In the genomic region with DNA sequence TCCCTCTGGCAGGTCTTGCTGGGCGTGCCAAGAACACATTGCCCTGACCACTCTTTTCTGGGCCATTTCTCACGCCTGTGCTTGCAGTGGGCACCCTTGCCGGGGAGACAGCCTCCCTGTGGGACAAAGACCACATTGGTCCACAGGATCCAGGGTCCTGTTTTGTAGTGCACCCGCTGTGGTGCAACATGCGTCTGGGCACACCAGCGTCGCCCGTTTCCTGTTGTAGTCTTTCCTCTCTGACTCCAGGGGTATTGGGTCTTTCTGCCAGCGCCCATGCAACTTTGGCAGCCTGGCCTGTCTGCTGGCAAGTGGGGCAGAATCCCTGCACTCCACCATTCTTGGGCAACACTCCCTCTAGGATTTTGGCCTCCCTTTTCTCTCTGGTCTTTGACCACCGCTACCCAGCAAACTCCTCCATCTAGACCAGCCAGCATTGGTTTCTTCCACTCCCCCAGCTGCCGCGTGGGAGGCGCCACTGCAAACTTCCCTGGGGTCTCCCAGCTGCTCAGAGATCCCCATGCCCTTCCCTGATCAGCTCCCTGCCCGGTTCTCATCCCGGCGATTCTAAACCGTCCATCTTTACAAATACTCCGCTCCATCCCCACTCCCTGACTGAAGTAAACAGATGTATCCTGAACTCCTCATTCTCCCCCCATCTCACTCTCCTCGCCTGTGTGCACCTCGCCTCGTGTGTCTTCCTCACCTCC, we compare ENCODE assay signal across 8 cellular contexts. TPM values are rescaled to one million over a fixed set of nuclear protein-coding genes. Genes with fewer than 3 reads are reported as not detected.
DNase-seq lines count a peak whose midpoint lies in the region; ATAC-seq and TF ChIP-seq lines count a peak whose summit lies in the region.

No MANE protein-coding gene starts in this region.

- peak overlapping the region; percentile 98 for H3K4me3 ChIP-seq in Caco-2 (ENCODE audit: low read depth, low read length)
- peak overlapping the region; percentile 59 for H3K4me3 ChIP-seq in RWPE2 (ENCODE audit: severe bottlenecking)
- H3K4me3 ChIP-seq in fibroblast of lung (replicated peaks in 1 of 4; ENCODE audit: control extremely low read depth in 1 of 4, insufficient read depth in 1 of 4, low read depth in 3 of 4, low read length in 4 of 4): peak overlapping the region; percentile 57 to 96 (median 84)

- TF ChIP-seq CTCF in Caco-2 (IDR thresholded peaks at IDR 0.05; ENCODE audit: insufficient read depth in 1 of 2, low read depth in 1 of 2, low read length in 1 of 2, severe bottlenecking in 1 of 2, unreplicated experiment in 1 of 2): no peak
- no peak for TF ChIP-seq CTCF in RWPE2 (IDR thresholded peaks at IDR 0.05; ENCODE audit: poor library complexity, severe bottlenecking)
- TF ChIP-seq CTCF in fibroblast of lung (conservative IDR thresholded peaks at IDR 0.05 in 1 of 2, IDR thresholded peaks at IDR 0.05 in 1 of 2; ENCODE audit: low read depth in 1 of 2, low read length in 2 of 2): no peak
- TF ChIP-seq CTCF in osteocyte (IDR thresholded peaks at IDR 0.05): no peak

- H3K9me3 ChIP-seq in Caco-2 (no peaks in the 10 kb centered on the region), RWPE2 (ENCODE audit: severe bottlenecking) (no peaks in the 10 kb centered on the region), fibroblast of lung (ENCODE audit: control insufficient read depth, insufficient read depth, low read depth, low read length) (no peaks in the 10 kb centered on the region)

- H3K9me3 Mint-ChIP-seq in Caco-2 (ENCODE audit: unreplicated experiment): no peaks in the 10 kb centered on the region
- no peaks in the 10 kb centered on the region for H3K9me3 Mint-ChIP-seq in osteocyte (ENCODE audit: unreplicated experiment)

- H3K4me1 Mint-ChIP-seq in Caco-2 (ENCODE audit: low read depth, unreplicated experiment) (peaks cover 14% of the 10 kb centered on the region), osteocyte (ENCODE audit: unreplicated experiment) (peaks cover 36% of the 10 kb centered on the region)

- no peak for DNase-seq in Caco-2
- DNase-seq in RWPE2 (ENCODE audit: low spot score): no peak
- no peak for DNase-seq in fibroblast of lung (ENCODE audit: low read depth in 2 of 2)
- no peak for DNase-seq in osteocyte (ENCODE audit: extremely low spot score, unreplicated experiment)
- no peak for DNase-seq in left lobe of liver (ENCODE audit: low spot score)
- no peak for DNase-seq in MV-4-11 (lab: John Stamatoyannopoulos, UW)

- no TSS peak for BruUV-seq in Caco-2 (replicated peaks; lab: Mats Ljungman, UMichigan)

- CTCF ChIA-PET in Caco-2 (lab: Charles Lee): interaction anchor here (1.1 to 2.1 kb wide), 4 partner anchors 35 to 170 kb away, joined by 4 to 5 read pairs (median 5); no protein-coding TSS in a partner anchor

- H3K27ac Mint-ChIP-seq in Caco-2 (ENCODE audit: unreplicated experiment) (no peak overlapping the region), osteocyte (ENCODE audit: unreplicated experiment) (no peak overlapping the region)

- H3K9ac ChIP-seq in fibroblast of lung (ENCODE audit: insufficient read depth, low read length): peak overlapping the region; percentile 79

- peaks cover 28% of the 10 kb centered on the region for H3K36me3 Mint-ChIP-seq in Caco-2 (ENCODE audit: insufficient read depth, unreplicated experiment)
- H3K36me3 Mint-ChIP-seq in osteocyte (ENCODE audit: unreplicated experiment): peaks cover 4% of the 10 kb centered on the region

- H3K27ac ChIP-seq in RWPE2 (ENCODE audit: poor library complexity, severe bottlenecking): no peak overlapping the region
- peak overlapping the region; percentile 70 for H3K27ac ChIP-seq in fibroblast of lung (ENCODE audit: insufficient read depth, low read length)

- H3K27me3 Mint-ChIP-seq in Caco-2 (ENCODE audit: insufficient read depth, unreplicated experiment): no peaks in the 10 kb centered on the region
- H3K27me3 Mint-ChIP-seq in osteocyte (ENCODE audit: unreplicated experiment): no peaks in the 10 kb centered on the region

- ATAC-seq in RWPE2 (ENCODE audit: low read depth) (no peak), left lobe of liver (no peak), HG02610 (IDR thresholded peaks at IDR 0.05; ENCODE audit: unreplicated experiment) (no peak), HG03175 (IDR thresholded peaks at IDR 0.05; ENCODE audit: unreplicated experiment) (no peak)

- H2AFZ ChIP-seq in fibroblast of lung (ENCODE audit: low read length): peak overlapping the region; percentile 88

- H4K20me1 ChIP-seq in fibroblast of lung (ENCODE audit: control insufficient read depth, extremely low read depth, insufficient read depth, low read length): no peaks in the 10 kb centered on the region

- H3K36me3 ChIP-seq in Caco-2 (ENCODE audit: control insufficient read depth, insufficient read depth, low read length) (peaks cover 3% of the 10 kb centered on the region; the same call in 1 of the 2 replicates), RWPE2 (ENCODE audit: low read depth) (peaks cover 25% of the 10 kb centered on the region), fibroblast of lung (ENCODE audit: control insufficient read depth, insufficient read depth, low read length) (peaks cover 7% of the 10 kb centered on the region)

- H3K27me3 ChIP-seq in Caco-2 (replicated peaks; ENCODE audit: control insufficient read depth, insufficient read depth, low read length) (no peaks in the 10 kb centered on the region), RWPE2 (ENCODE audit: insufficient read depth, poor library complexity, severe bottlenecking) (no peaks in the 10 kb centered on the region), fibroblast of lung (ENCODE audit: control insufficient read depth, insufficient read depth, low read length) (no peaks in the 10 kb centered on the region)

- H3K79me2 ChIP-seq in fibroblast of lung (ENCODE audit: control insufficient read depth, insufficient read depth, low read length): peaks cover 5% of the 10 kb centered on the region

- intact Hi-C loops in Caco-2 (cut with micrococcal nuclease; ENCODE audit: unreplicated experiment): loop anchor here (5.0 kb wide), 1 partner anchor 99 kb away; no protein-coding TSS in a partner anchor

- POLR2A ChIA-PET in Caco-2 (lab: Charles Lee): no interaction called here

- H3K4me1 ChIP-seq in Caco-2 (peaks cover 16% of the 10 kb centered on the region), RWPE2 (ENCODE audit: insufficient read depth, poor library complexity, severe bottlenecking) (no peaks in the 10 kb centered on the region), fibroblast of lung (ENCODE audit: control insufficient read depth, extremely low read depth, insufficient read depth, low read length) (peaks cover 4% of the 10 kb centered on the region)

- peak overlapping the region; percentile 82 for H3K4me2 ChIP-seq in fibroblast of lung (ENCODE audit: extremely low read depth, insufficient read depth, low read length)

- H3K4me3 Mint-ChIP-seq in Caco-2 (ENCODE audit: unreplicated experiment) (peak overlapping the region; percentile 85), osteocyte (ENCODE audit: unreplicated experiment) (peak overlapping the region; percentile 93)

RNA-seq across cellular contexts. Expression of a gene that starts 1.2 kb away (rescaled TPM):
- total RNA-seq in Caco-2 (2022) (39.0 and 43.9 TPM in 2 replicates), fibroblast of lung (22.3 and 22.9 TPM in 2 replicates), osteocyte (49.1 and 49.5 TPM in 2 replicates), left lobe of liver (49.9 TPM)
- polyA plus RNA-seq in fibroblast of lung: 56.7 and 60.6 TPM in 2 replicates
- polyA plus RNA-seq in fibroblast of lung (2012): 47.8 and 48.2 TPM in 2 replicates
- polyA minus RNA-seq in fibroblast of lung (ENCODE audit: low replicate concordance): 47.6 and 64.3 TPM in 2 replicates

RNA-seq across cellular contexts. Expression of a gene that starts 12.3 kb away (rescaled TPM):
- total RNA-seq in Caco-2 (2022) (12.1 and 13.3 TPM in 2 replicates), fibroblast of lung (8.0 and 11.6 TPM in 2 replicates), osteocyte (255 and 262 TPM in 2 replicates), left lobe of liver (6.9 TPM)
- 0.54 and 1.6 TPM in 2 replicates for polyA plus RNA-seq in fibroblast of lung
- 2.7 and 5.5 TPM in 2 replicates for polyA plus RNA-seq in fibroblast of lung (2012)
- 0.59 and 2.4 TPM in 2 replicates for polyA minus RNA-seq in fibroblast of lung (ENCODE audit: low replicate concordance)

RNA-seq across cellular contexts. Expression of a gene that starts 26.3 kb away (rescaled TPM):
- total RNA-seq in Caco-2 (2022) (25.1 and 31.6 TPM in 2 replicates), fibroblast of lung (15.0 and 15.2 TPM in 2 replicates), osteocyte (20.1 and 20.5 TPM in 2 replicates), left lobe of liver (8.9 TPM)
- polyA plus RNA-seq in fibroblast of lung: 12.0 and 15.8 TPM in 2 replicates
- 9.5 and 15.0 TPM in 2 replicates for polyA plus RNA-seq in fibroblast of lung (2012)
- 10.5 and 29.7 TPM in 2 replicates for polyA minus RNA-seq in fibroblast of lung (ENCODE audit: low replicate concordance)

RNA-seq across cellular contexts. Expression of a gene that starts 28.7 kb away (rescaled TPM):
- total RNA-seq in Caco-2 (2022) (11.7 and 11.9 TPM in 2 replicates), fibroblast of lung (not detected in 2 replicates), osteocyte (0.16 and 0.24 TPM in 2 replicates), left lobe of liver (0.08 TPM)
- 0.06 TPM in 1 of 2 replicates, not detected in the other for polyA plus RNA-seq in fibroblast of lung
- 0.15 TPM in 1 of 2 replicates, not detected in the other for polyA plus RNA-seq in fibroblast of lung (2012)
- not detected in 2 replicates for polyA minus RNA-seq in fibroblast of lung (ENCODE audit: low replicate concordance)

Comparison
In these comparisons a context has a peak if more than half of its experiments do, and no peak if none do; other contexts are left out.
1. RNA of a gene that starts 12.3 kb away (total RNA-seq): 255 to 262 TPM in osteocyte; 12.1 to 13.3 TPM in Caco-2, 8.0 to 11.6 TPM in fibroblast of lung and 6.9 TPM in left lobe of liver (single experiment); every median in the first group is over 10 times any median in the second.
2. Peak in every context shown above with its lines, with median percentiles within 50 percentile points of each other: H3K4me3 ChIP-seq.